24 cellular contexts compared by ENCODE assay signal in the genomic region with DNA sequence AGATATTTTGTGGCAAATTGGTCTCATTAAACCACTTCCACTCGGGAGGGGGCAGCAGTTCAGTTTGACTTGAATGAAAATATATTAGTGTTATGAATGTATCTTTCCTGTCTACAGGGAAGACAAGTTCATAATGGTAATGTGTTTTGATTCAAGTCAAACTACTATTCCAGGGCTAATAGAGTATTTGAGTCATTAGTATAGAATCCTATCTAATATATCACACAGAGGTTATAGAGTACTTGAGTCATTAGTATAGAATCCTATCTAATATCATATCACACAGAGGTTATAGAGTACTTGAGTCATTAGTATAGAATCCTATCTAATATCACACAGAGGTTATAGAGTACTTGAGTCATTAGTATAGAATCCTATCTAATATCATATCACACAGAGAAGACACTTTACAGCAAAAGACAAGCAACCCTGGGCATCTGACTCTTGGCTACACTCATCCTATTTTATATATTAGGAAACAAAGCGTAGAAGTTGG.
DNase-seq lines count a peak whose midpoint lies in the region; ATAC-seq, FAIRE-seq and TF ChIP-seq lines count a peak whose summit lies in the region.
"Had no signal": no experiment of that assay in that cellular context is flagged by ENCODE, and none has a peak within 500 bp of the region (broad histone marks: within the 10 kb centered on the region; RNA-seq: fewer than 3 reads in every experiment).

No MANE protein-coding gene starts in this region.

- H3K4me1 ChIP-seq in keratinocyte (ENCODE audit: control insufficient read depth, extremely low read depth, insufficient read depth, low read length): no peaks in the 10 kb centered on the region
- H3K4me1 ChIP-seq: BLaER1 treated with 17β-estradiol and CSF1 and Interleukin-3, amounts not matched to agents 10 nM and 100 nM; Peyer's patch; SJSA1 had no signal

- dilution Hi-C loops in keratinocyte (cut with MboI; ENCODE audit: extremely low pct_ligation_motif_present, low sequenced_read_pairs): no loop called here

- no peak overlapping the region for H3K27ac ChIP-seq in keratinocyte (ENCODE audit: control insufficient read depth, insufficient read depth, low read length)
- H3K27ac ChIP-seq: BLaER1 treated with 17β-estradiol and CSF1 and Interleukin-3, amounts not matched to agents 10 nM and 100 nM; Peyer's patch; SJSA1 had no signal

- DNase-seq in HCEC 1CT: peak; percentile 53
- DNase-seq in NCI-H226: peak; percentile 44
- peak; percentile 58 for DNase-seq in bronchial epithelial cell (ENCODE audit: low read depth)
- DNase-seq in keratinocyte (ENCODE audit: low read depth, low spot score): no peak
- DNase-seq in NCI-H1105 (lab: John Stamatoyannopoulos, UW): no peak
- no peak for DNase-seq in activated CD4-positive, alpha-beta T cell treated with anti-CD3 and anti-CD28 coated beads for 4 hours
- DNase-seq: ACHN; CD4-positive, alpha-beta memory T cell; DND-41; GDM1; GOT3; NCI-H1092 treated with DMSO at 0.1 percent for 48 hours; NCI-H146; NCI-H2081; NCI-H2171; NCI-H524 treated with DMSO at 0.1 percent for 48 hours; NCI-H82; Peyer's patch; SW 1271 had no signal

- H3K36me3 ChIP-seq in bronchial epithelial cell (ENCODE audit: control insufficient read depth, insufficient read depth, low read length): no peaks in the 10 kb centered on the region
- no peaks in the 10 kb centered on the region for H3K36me3 ChIP-seq in keratinocyte (ENCODE audit: control insufficient read depth in 2 of 2, extremely low read depth in 1 of 2, insufficient read depth in 2 of 2, low read length in 2 of 2)
- H3K36me3 ChIP-seq: BLaER1 treated with 17β-estradiol and CSF1 and Interleukin-3, amounts not matched to agents 10 nM and 100 nM; Peyer's patch; SJSA1 had no signal

- H4K20me1 ChIP-seq in keratinocyte (ENCODE audit: control insufficient read depth, extremely low read depth, insufficient read depth, low read length): no peaks in the 10 kb centered on the region
- H4K20me1 ChIP-seq: BLaER1 treated with 17β-estradiol and CSF1 and Interleukin-3, amounts not matched to agents 10 nM and 100 nM had no signal

- no peak overlapping the region for H3K9ac ChIP-seq in keratinocyte (ENCODE audit: control insufficient read depth, extremely low read depth, insufficient read depth, low read length)
- H3K9ac ChIP-seq: BLaER1 treated with 17β-estradiol and CSF1 and Interleukin-3, amounts not matched to agents 10 nM and 100 nM had no signal

- peak overlapping the region; percentile 23 for H2AFZ ChIP-seq in keratinocyte (ENCODE audit: control insufficient read depth, low read length)

- no peak for ATAC-seq in HG03196 (IDR thresholded peaks at IDR 0.05; ENCODE audit: unreplicated experiment)
- ATAC-seq: K562 had no signal

- no peak for TF ChIP-seq CTCF in bronchial epithelial cell (IDR thresholded peaks at IDR 0.05; ENCODE audit: insufficient read depth, low read length, severe bottlenecking)
- TF ChIP-seq CTCF in keratinocyte (optimal IDR thresholded peaks at IDR 0.05 in 1 of 3, IDR thresholded peaks at IDR 0.05 in 1 of 3, conservative IDR thresholded peaks at IDR 0.05 in 1 of 3; ENCODE audit: extremely low read depth in 1 of 3, insufficient read depth in 2 of 3, low read length in 3 of 3): no peak

- no peak overlapping the region for H3K4me2 ChIP-seq in keratinocyte (ENCODE audit: control insufficient read depth, extremely low read depth, insufficient read depth, low read depth, low read length)
- H3K4me2 ChIP-seq: BLaER1 treated with 17β-estradiol and CSF1 and Interleukin-3, amounts not matched to agents 10 nM and 100 nM had no signal

- H3K4me3 ChIP-seq in bronchial epithelial cell (ENCODE audit: low read depth, low read length) (no peak overlapping the region), keratinocyte (ENCODE audit: control insufficient read depth in 2 of 3, extremely low read depth in 1 of 3, insufficient read depth in 2 of 3, low read depth in 1 of 3, low read length in 3 of 3) (no peak overlapping the region)
- H3K4me3 ChIP-seq: BLaER1 treated with 17β-estradiol and CSF1 and Interleukin-3, amounts not matched to agents 10 nM and 100 nM; K562; Peyer's patch; SJSA1 had no signal

- no peaks in the 10 kb centered on the region for H3K27me3 ChIP-seq in bronchial epithelial cell (ENCODE audit: control insufficient read depth, insufficient read depth, low read length)
- H3K27me3 ChIP-seq in keratinocyte (ENCODE audit: control insufficient read depth, extremely low read depth, insufficient read depth, low read length): no peaks in the 10 kb centered on the region
- H3K27me3 ChIP-seq: BLaER1 treated with 17β-estradiol and CSF1 and Interleukin-3, amounts not matched to agents 10 nM and 100 nM; Peyer's patch; SJSA1 had no signal

- FAIRE-seq in bronchial epithelial cell (lab: Jason Lieb, UNC) (no peak), keratinocyte (lab: Jason Lieb, UNC) (no peak)
- FAIRE-seq: GM18507, K562 had no signal

- H3K9me3 ChIP-seq in keratinocyte (ENCODE audit: control insufficient read depth, low read depth, low read length): no peaks in the 10 kb centered on the region
- H3K9me3 ChIP-seq: BLaER1 treated with 17β-estradiol and CSF1 and Interleukin-3, amounts not matched to agents 10 nM and 100 nM; Peyer's patch; SJSA1 had no signal

- no peaks in the 10 kb centered on the region for H3K9me1 ChIP-seq in keratinocyte (ENCODE audit: control insufficient read depth, extremely low read depth, insufficient read depth, low read length)

- H3K79me2 ChIP-seq in keratinocyte (ENCODE audit: control insufficient read depth, insufficient read depth, low read length): no peaks in the 10 kb centered on the region

Comparison
In these comparisons a context has a peak if more than half of its experiments do, and no peak if none do; other contexts are left out.
1. DNase-seq: peak in HCEC 1CT (single experiment), NCI-H226 (single experiment) and bronchial epithelial cell (single experiment); none in keratinocyte (single experiment), NCI-H1105 (single experiment) and activated CD4-positive, alpha-beta T cell treated with anti-CD3 and anti-CD28 coated beads for 4 hours (0 of 2).